8 cellular contexts compared by ENCODE assay signal in genomic region chr19:8321067-8321759, GRCh38. TPM values are rescaled to one million over a fixed set of nuclear protein-coding genes. Genes with fewer than 3 reads are reported as not detected.
DNase-seq lines count a peak whose midpoint lies in the region; ATAC-seq and TF ChIP-seq lines count a peak whose summit lies in the region.

Gene NDUFA7 (minus strand): TSS chr19:8321375. CDS start chr19:8321358, 17 bp downstream.
Gene RPS28 (plus strand): TSS chr19:8321496. CDS start chr19:8321531, 35 bp downstream.

- H3K9me3 Mint-ChIP-seq in activated naive CD4-positive, alpha-beta T cell treated with anti-CD3 and anti-CD28 coated beads, Interleukin-2, amount 50 U/mL, for 24 hours: no peaks in the 10 kb centered on the region

- H3K4me1 ChIP-seq in suprapubic skin: peaks cover 40% of the 10 kb centered on the region

- no peak for TF ChIP-seq EP300 in suprapubic skin (IDR thresholded peaks at IDR 0.05)

- WGBS in suprapubic skin: under 1% methylated on average over 43 of the region's 53 CpGs

- ATAC-seq in HG02610 (IDR thresholded peaks at IDR 0.05; ENCODE audit: unreplicated experiment) (peak; percentile 80), SK-N-SH treated with all-trans-retinoic acid at 6 μM for 48 hours (peak; percentile 92)

- peak within 1 kb of the TSS; percentile 100 for H3K4me3 Mint-ChIP-seq in activated naive CD4-positive, alpha-beta T cell treated with anti-CD3 and anti-CD28 coated beads, Interleukin-2, amount 50 U/mL, for 24 hours

- TF ChIP-seq CTCF in GM10266 (IDR thresholded peaks at IDR 0.05; ENCODE audit: control insufficient read depth, insufficient read depth, low read depth, missing control alignments): peak; percentile 66
- TF ChIP-seq CTCF in suprapubic skin (IDR thresholded peaks at IDR 0.05): no peak

- peak; percentile 67 to 95 for TF ChIP-seq POLR2A in suprapubic skin (IDR thresholded peaks at IDR 0.05)

- DNase-seq in GM10266 (ENCODE audit: extremely low spot score) (peak; percentile 95), NCI-H1092 treated with DMSO at 0.1 percent for 48 hours (lab: John Stamatoyannopoulos, UW) (peak; percentile 96), germinal center (ENCODE audit: low spot score) (peak; percentile 95), occipital lobe (lab: John Stamatoyannopoulos, UW) (peak; percentile 91), suprapubic skin (ENCODE audit: low spot score in 2 of 2) (peak; percentile 98 to 99)

- H3K27ac ChIP-seq in suprapubic skin: peak within 1 kb of the TSS; percentile 89

- peak within 1 kb of the TSS; percentile 80 for H3K4me3 ChIP-seq in suprapubic skin

- H3K27ac Mint-ChIP-seq in activated naive CD4-positive, alpha-beta T cell treated with anti-CD3 and anti-CD28 coated beads, Interleukin-2, amount 50 U/mL, for 24 hours: peak within 1 kb of the TSS; percentile 98

- H3K4me1 Mint-ChIP-seq in activated naive CD4-positive, alpha-beta T cell treated with anti-CD3 and anti-CD28 coated beads, Interleukin-2, amount 50 U/mL, for 24 hours: peaks cover 36% of the 10 kb centered on the region

- H3K36me3 Mint-ChIP-seq in activated naive CD4-positive, alpha-beta T cell treated with anti-CD3 and anti-CD28 coated beads, Interleukin-2, amount 50 U/mL, for 24 hours: peaks cover 8% of the 10 kb centered on the region

- no peaks in the 10 kb centered on the region for H3K27me3 ChIP-seq in suprapubic skin

- peaks cover 19% of the 10 kb centered on the region for H3K36me3 ChIP-seq in suprapubic skin

- H3K27me3 Mint-ChIP-seq in activated naive CD4-positive, alpha-beta T cell treated with anti-CD3 and anti-CD28 coated beads, Interleukin-2, amount 50 U/mL, for 24 hours: no peaks in the 10 kb centered on the region

- no peaks in the 10 kb centered on the region for H3K9me3 ChIP-seq in suprapubic skin

TF ChIP-seq in SK-N-SH treated with all-trans-retinoic acid at 6 μM for 48 hours, 23 proteins besides CTCF, POLR2A, EP300 and RAD21:
- no peak for TF ChIP-seq ZNF565 (CRISPR knock-in tag; conservative IDR thresholded peaks at IDR 0.05; ENCODE audit: low read depth)
- TF ChIP-seq TSHZ2 (CRISPR knock-in tag; IDR thresholded peaks at IDR 0.05): peak; percentile 23; the same call in 1 of the 2 replicates
- TF ChIP-seq ISL1 (CRISPR knock-in tag; IDR thresholded peaks at IDR 0.05): no peak
- no peak for TF ChIP-seq ESRRG (CRISPR knock-in tag; IDR thresholded peaks at IDR 0.05)
- TF ChIP-seq ZNF70 (CRISPR knock-in tag; IDR thresholded peaks at IDR 0.05): no peak

RNA-seq across cellular contexts. Expression of gene NDUFA7, which starts in this region (rescaled TPM):
- total RNA-seq in occipital lobe (10.5 TPM), suprapubic skin (10 to 100 TPM; 23.3 to 38.7 (median 25.2) TPM)

RNA-seq across cellular contexts. Expression of gene RPS28, which starts in this region (rescaled TPM):
- total RNA-seq in occipital lobe (161 TPM), suprapubic skin (1,000 to 10,000 TPM in 1 of 4 donors, 100 to 1,000 TPM in 3; 464 to 1,363 (median 834) TPM)

Comparison
In these comparisons a context has a peak if more than half of its experiments do, and no peak if none do; other contexts are left out.
1. Peak in every context shown above with its lines: DNase-seq, ATAC-seq, H3K4me3 ChIP-seq and H3K27ac ChIP-seq.